In the genomic region with DNA sequence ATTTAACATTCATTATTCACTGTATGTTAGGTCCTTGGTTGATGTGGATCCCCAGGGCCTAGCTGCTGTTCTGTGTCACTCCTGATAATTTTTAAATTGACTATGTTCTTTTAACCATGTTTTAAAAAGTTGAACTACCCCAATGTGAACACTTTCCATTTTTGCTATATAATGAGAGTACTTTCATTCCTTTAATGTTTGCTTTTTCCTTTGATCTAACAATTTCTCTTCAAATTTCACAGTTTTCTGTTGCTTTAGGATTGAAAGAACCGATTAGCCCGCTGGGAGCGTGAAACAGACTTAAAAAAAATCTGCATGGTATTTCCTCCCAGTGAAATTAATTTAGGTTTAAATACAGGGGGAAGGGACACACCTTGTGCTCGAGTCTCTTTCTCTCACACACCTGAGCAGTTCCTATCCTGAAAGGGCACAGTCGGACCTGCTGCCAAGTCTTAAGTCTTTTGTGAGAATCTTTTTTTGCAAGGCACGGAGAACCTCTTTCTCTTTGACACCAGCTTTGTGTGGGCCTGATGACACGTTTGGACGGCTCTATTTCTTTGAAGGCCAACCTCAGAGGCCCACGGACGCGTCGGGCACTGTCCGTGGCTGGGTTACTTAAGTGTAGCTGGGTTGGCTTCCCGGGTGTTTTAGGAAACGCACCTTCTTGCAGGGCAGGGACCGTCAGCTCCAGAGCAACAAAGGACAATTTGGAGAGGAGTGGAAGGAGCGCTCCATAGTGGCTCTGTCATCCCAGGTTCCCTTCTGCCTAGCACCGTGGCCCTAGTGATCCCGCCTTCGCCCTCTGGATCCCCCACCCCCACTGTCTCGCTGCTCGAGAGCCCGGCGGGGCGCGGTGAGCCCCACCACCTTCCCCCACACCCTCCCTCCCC, we compare ENCODE assay signal across 9 cellular contexts. TPM values are rescaled to one million over a fixed set of nuclear protein-coding genes. Genes with fewer than 3 reads are reported as not detected.
A peak's percentile ranks its signal among the peaks of the same experiment; 100 is the strongest.
DNase-seq lines count a peak whose midpoint lies in the region; ATAC-seq and TF ChIP-seq lines count a peak whose summit lies in the region.
"Had no signal": no experiment of that assay in that cellular context is flagged by ENCODE, and none has a peak within 500 bp of the region (broad histone marks: within the 10 kb centered on the region; RNA-seq: fewer than 3 reads in every experiment).

No MANE protein-coding gene starts in this region.

- H3K9me3 ChIP-seq in gastroesophageal sphincter (no peaks in the 10 kb centered on the region), ovary (no peaks in the 10 kb centered on the region)

- 66 to 86% methylated on average over 4 to 10 of the region's 26 CpGs for WGBS in gastroesophageal sphincter (ENCODE audit: low coverage in 1 of 2), 2 donors
- WGBS in ovary, 3 donors = 35 to 41% (median 41%) methylated on average over 23 to 26 of the region's 26 CpGs

- H3K27me3 ChIP-seq in gastroesophageal sphincter = peaks cover 54% of the 10 kb centered on the region
- H3K27me3 ChIP-seq in ovary = no peaks in the 10 kb centered on the region

- H3K4me1 ChIP-seq in gastroesophageal sphincter (peaks cover 0 to 34% (median 5%) of the 10 kb centered on the region in 3 donors), ovary (ENCODE audit: insufficient read depth) (peaks cover 3% of the 10 kb centered on the region)

- TF ChIP-seq EP300 in gastroesophageal sphincter (IDR thresholded peaks at IDR 0.05) = no peak
- no peak for TF ChIP-seq EP300 in ovary (IDR thresholded peaks at IDR 0.05)

- TF ChIP-seq POLR2A in gastroesophageal sphincter (IDR thresholded peaks at IDR 0.05) (no peak), ovary (IDR thresholded peaks at IDR 0.05) (no peak)

- H3K27ac ChIP-seq in gastroesophageal sphincter = peak overlapping the region in 2 of 4 donors; percentile 62 to 75
- no peak overlapping the region for H3K27ac ChIP-seq in ovary

- DNase-seq in DMS53 (lab: John Stamatoyannopoulos, UW) (peak; percentile 79), NCI-H69 (lab: John Stamatoyannopoulos, UW) (peak; percentile 89), ovary (peak in 1 of 5 donors; percentile 37), NCI-H1105 (lab: John Stamatoyannopoulos, UW) (no peak), NCI-H2029 (lab: John Stamatoyannopoulos, UW) (no peak)

- H3K4me3 ChIP-seq in gastroesophageal sphincter = peak overlapping the region; percentile 53 to 69
- peak overlapping the region; percentile 49 for H3K4me3 ChIP-seq in ovary

- TF ChIP-seq CTCF in gastroesophageal sphincter (IDR thresholded peaks at IDR 0.05) (no peak), ovary (IDR thresholded peaks at IDR 0.05) (no peak)

- H3K36me3 ChIP-seq in gastroesophageal sphincter = no peaks in the 10 kb centered on the region
- H3K36me3 ChIP-seq in ovary = no peaks in the 10 kb centered on the region

- ATAC-seq in gastroesophageal sphincter (no peak), HG02623 (IDR thresholded peaks at IDR 0.05; ENCODE audit: unreplicated experiment) (no peak), GM21786 (IDR thresholded peaks at IDR 0.05; ENCODE audit: unreplicated experiment) (no peak)

- intact Hi-C loops in ovary (cut with DNase I) = loop anchor here in 3 of 4 donors (5.0 to 10.0 kb wide), 5 partner anchors 151 to 269 kb away; no protein-coding TSS in a partner anchor

RNA-seq across cellular contexts. Expression of gene CHN2, which starts 1.0 kb away (rescaled TPM):
- total RNA-seq in gastroesophageal sphincter = 10 to 100 TPM in 2 of 4 donors, 1 to 10 TPM in 2; 7.6 to 15.3 (median 10.0) TPM
- 10 to 100 TPM; 17.9 to 32.6 (median 22.9) TPM for total RNA-seq in ovary
- polyA plus RNA-seq in ovary = 10 to 100 TPM; 20.5 to 22.3 TPM

RNA-seq across cellular contexts. Expression of gene CPVL, which starts 47.2 kb away (rescaled TPM):
- 10 to 100 TPM in 2 of 4 donors, 1 to 10 TPM in 2; 4.8 to 24.6 (median 15.1) TPM for total RNA-seq in gastroesophageal sphincter
- 10 to 100 TPM; 10.6 to 34.8 (median 20.9) TPM for total RNA-seq in ovary
- 10 to 100 TPM; 11.5 to 88.9 TPM for polyA plus RNA-seq in ovary
- polyA plus RNA-seq: fibroblast of lung had no signal

Comparison
In these comparisons a context has a peak if more than half of its experiments do, and no peak if none do; other contexts are left out.
1. DNase-seq: peak in DMS53 (single experiment) and NCI-H69 (single experiment); none in NCI-H1105 (single experiment) and NCI-H2029 (single experiment).